7 cellular contexts compared by ENCODE assay signal in genomic region chr5:56838409-56839039, GRCh38. TPM values are rescaled to one million over a fixed set of nuclear protein-coding genes. Genes with fewer than 3 reads are reported as not detected.
DNase-seq lines count a peak whose midpoint lies in the region; ATAC-seq lines count a peak whose summit lies in the region.

No MANE protein-coding gene starts in this region.

- 23% methylated on average over 4 of the region's 4 CpGs for WGBS in right cardiac atrium

- H3K9me3 ChIP-seq in adipocyte (ENCODE audit: control insufficient read depth, low read length) = no peaks in the 10 kb centered on the region
- no peaks in the 10 kb centered on the region for H3K9me3 ChIP-seq in right cardiac atrium (ENCODE audit: control insufficient read depth, low read length)

- intact Hi-C loops in right cardiac atrium (cut with DNase I) = loop anchor here in 3 of 4 donors (2.0 to 5.0 kb wide), 2 partner anchors 566 to 568 kb away; no protein-coding TSS in a partner anchor

- H3K27ac ChIP-seq in right cardiac atrium (ENCODE audit: low read length) = no peak overlapping the region
- H3K27ac ChIP-seq in skin epidermis = peak overlapping the region in 13 of 21 experiments; percentile 13 to 74 (median 43)

- H3K4me3 ChIP-seq in adipocyte (ENCODE audit: low read length) (peak overlapping the region; percentile 58), right cardiac atrium (ENCODE audit: low read length) (no peak overlapping the region), skin epidermis (no peak overlapping the region)

- ATAC-seq in GM21619 (IDR thresholded peaks at IDR 0.05; ENCODE audit: unreplicated experiment) = peak; percentile 68
- peak; percentile 59 to 63 for ATAC-seq in right cardiac atrium
- ATAC-seq in GM18870 (IDR thresholded peaks at IDR 0.05; ENCODE audit: unreplicated experiment) = no peak

- H3K4me1 ChIP-seq in adipocyte (ENCODE audit: control insufficient read depth, insufficient read depth, low read length) (peaks cover 13% of the 10 kb centered on the region), right cardiac atrium (ENCODE audit: control insufficient read depth, insufficient read depth, low read length) (peaks cover 7% of the 10 kb centered on the region)

- no peaks in the 10 kb centered on the region for H3K36me3 ChIP-seq in adipocyte (ENCODE audit: control insufficient read depth, insufficient read depth, low read length, severe bottlenecking)

- H3K27me3 ChIP-seq in adipocyte (replicated peaks; ENCODE audit: control insufficient read depth, insufficient read depth, low read length) (no peaks in the 10 kb centered on the region), right cardiac atrium (ENCODE audit: control insufficient read depth, insufficient read depth) (no peaks in the 10 kb centered on the region)

- DNase-seq in Daoy (ENCODE audit: low read depth) (peak; percentile 47), NCI-H2196 (lab: John Stamatoyannopoulos, UW; ENCODE audit: unreplicated experiment) (peak; percentile 17), adipocyte (ENCODE audit: low read depth) (peak; percentile 86), right cardiac atrium (peak in 1 of 3 donors; percentile 18)

- peak overlapping the region; percentile 78 for H3K9ac ChIP-seq in adipocyte (ENCODE audit: low read length)

RNA-seq across cellular contexts. Expression of gene MAP3K1, which starts 23.2 kb away (rescaled TPM):
- 8.6 and 10.2 TPM in 2 replicates for total RNA-seq in Daoy (2014; rRNA removed; shearing (Covaris generic))
- total RNA-seq in right cardiac atrium = 1 to 10 TPM; 5.4 to 9.0 (median 8.4) TPM
- 2.7 TPM for polyA plus RNA-seq in right cardiac atrium
